Comparison of ENCODE assay signal across 32 cellular contexts in genomic region chr3:16188071-16188470, GRCh38. TPM values are rescaled to one million over a fixed set of nuclear protein-coding genes. Genes with fewer than 3 reads are reported as not detected.
"Had no signal": no experiment of that assay in that cellular context is flagged by ENCODE, and none has a peak within 500 bp of the region (broad histone marks: within the 10 kb centered on the region; RNA-seq: fewer than 3 reads in every experiment).

No MANE protein-coding gene starts in this region.

- H3K27ac Mint-ChIP-seq: activated CD4-positive, alpha-beta memory T cell treated with anti-CD3 and anti-CD28 coated beads, Interleukin-2, amount 10 ng/mL, durations not matched to agents 7 days and 5 days; activated CD4-positive, alpha-beta T cell treated with anti-CD3 and anti-CD28 coated beads, Interleukin-2, amount 10 ng/mL, durations not matched to agents 7 days and 5 days; activated naive CD8-positive, alpha-beta T cell; activated T-cell treated with anti-CD3 and anti-CD28 coated beads, Interleukin-2, amount 50 U/mL, for 24 hours; activated T-helper 17 cell treated with anti-CD3 and anti-CD28 coated beads, Interleukin-2, amount 50 U/mL, for 72 hours; WTC11 had no signal

- H3K27ac ChIP-seq: breast epithelium, cardiac muscle cell, colonic mucosa, esophagus muscularis mucosa, gastroesophageal sphincter, heart right ventricle, VCaP had no signal

- H3K9me3 ChIP-seq: breast epithelium, colonic mucosa, esophagus muscularis mucosa, gastroesophageal sphincter, heart right ventricle had no signal

- H3K9me3 Mint-ChIP-seq: activated CD4-positive, alpha-beta memory T cell treated with anti-CD3 and anti-CD28 coated beads, Interleukin-2, amount 10 ng/mL, durations not matched to agents 7 days and 5 days; activated CD4-positive, alpha-beta T cell treated with anti-CD3 and anti-CD28 coated beads, Interleukin-2, amount 10 ng/mL, durations not matched to agents 7 days and 5 days; activated T-cell treated with anti-CD3 and anti-CD28 coated beads, Interleukin-2, amount 50 U/mL, for 24 hours; activated T-helper 17 cell treated with anti-CD3 and anti-CD28 coated beads, Interleukin-2, amount 50 U/mL, for 72 hours; WTC11 had no signal

- H3K4me1 Mint-ChIP-seq: WTC11 had no signal

- H3K4me3 Mint-ChIP-seq: activated CD4-positive, alpha-beta memory T cell treated with anti-CD3 and anti-CD28 coated beads, Interleukin-2, amount 10 ng/mL, durations not matched to agents 7 days and 5 days; activated CD4-positive, alpha-beta T cell treated with anti-CD3 and anti-CD28 coated beads, Interleukin-2, amount 10 ng/mL, durations not matched to agents 7 days and 5 days; activated naive CD8-positive, alpha-beta T cell; activated T-cell treated with anti-CD3 and anti-CD28 coated beads, Interleukin-2, amount 50 U/mL, for 24 hours; activated T-helper 17 cell treated with anti-CD3 and anti-CD28 coated beads, Interleukin-2, amount 50 U/mL, for 72 hours; brain; WTC11 had no signal

- H3K4me1 ChIP-seq: breast epithelium, colonic mucosa had no signal

- H3K27me3 Mint-ChIP-seq: activated CD4-positive, alpha-beta memory T cell treated with anti-CD3 and anti-CD28 coated beads, Interleukin-2, amount 10 ng/mL, durations not matched to agents 7 days and 5 days; activated naive CD8-positive, alpha-beta T cell; activated T-cell treated with anti-CD3 and anti-CD28 coated beads, Interleukin-2, amount 50 U/mL, for 24 hours; brain had no signal

- H3K36me3 ChIP-seq: breast epithelium, cardiac muscle cell, colonic mucosa, gastroesophageal sphincter, heart right ventricle had no signal

- H3K36me3 Mint-ChIP-seq: activated naive CD8-positive, alpha-beta T cell; brain; WTC11 had no signal

- DNase-seq: activated CD4-positive, alpha-beta memory T cell treated with anti-CD3 and anti-CD28 coated beads, Interleukin-2, amount 10 ng/mL, durations not matched to agents 7 days and 5 days; activated CD4-positive, alpha-beta T cell treated with anti-CD3 and anti-CD28 coated beads for 1 hour; activated CD4-positive, alpha-beta T cell treated with anti-CD3 and anti-CD28 coated beads for 4 hours; activated CD4-positive, alpha-beta T cell treated with anti-CD3 and anti-CD28 coated beads, Interleukin-2, amount 10 ng/mL, durations not matched to agents 7 days and 5 days; activated CD4-positive, alpha-beta T cell treated with anti-CD3 and anti-CD28 coated beads, Interleukin-2, amount 50 U/mL, for 4 hours; activated CD8-positive, alpha-beta memory T cell treated with anti-CD3 and anti-CD28 coated beads, Interleukin-2, amount 50 U/mL, for 48 hours; activated effector memory CD4-positive, alpha-beta T cell treated with Interleukin-2 at 50 U/mL for 16 hours; activated gamma-delta T cell treated with Interleukin-2 at 50 U/mL for 16 hours; activated naive CD4-positive, alpha-beta T cell treated with anti-CD3 and anti-CD28 coated beads, Interleukin-2, amount 50 U/mL, for 16 hours; activated naive CD4-positive, alpha-beta T cell treated with Interleukin-2 at 50 U/mL for 16 hours; activated T-cell treated with anti-CD3 and anti-CD28 coated beads for 4 hours; activated T-cell treated with anti-CD3 and anti-CD28 coated beads, Interleukin-2, amount 50 U/mL, for 24 hours; amniotic stem cell; anterior cingulate cortex; central memory CD4-positive, alpha-beta T cell; cerebellar nuclear complex; colonic mucosa; effector memory CD4-positive, alpha-beta T cell; erythroblast; foreskin melanocyte; heart right ventricle; T-helper 2 cell had no signal

- H3K27me3 ChIP-seq: breast epithelium, cardiac muscle cell, colonic mucosa, esophagus muscularis mucosa, gastroesophageal sphincter, heart right ventricle had no signal

- H3K4me3 ChIP-seq: breast epithelium, cardiac muscle cell, colonic mucosa, esophagus muscularis mucosa, gastroesophageal sphincter, heart right ventricle had no signal

RNA-seq across cellular contexts. Expression of gene GALNT15, which starts 13.6 kb away (rescaled TPM):
- total RNA-seq: activated CD4-positive, alpha-beta memory T cell treated with anti-CD3 and anti-CD28 coated beads, Interleukin-2, amount 10 ng/mL, durations not matched to agents 7 days and 5 days; activated CD4-positive, alpha-beta T cell treated with anti-CD3 and anti-CD28 coated beads, Interleukin-2, amount 10 ng/mL, durations not matched to agents 7 days and 5 days; T-helper 1 cell treated with Interleukin-12 subunit alpha and Interleukin-12 subunit beta and Interleukin-4 antibody, amounts not matched to agents 30 ng/mL and 1 ng/mL, for 36 hours had no signal
